ENCODE assay signal across 8 cellular contexts in the genomic region with DNA sequence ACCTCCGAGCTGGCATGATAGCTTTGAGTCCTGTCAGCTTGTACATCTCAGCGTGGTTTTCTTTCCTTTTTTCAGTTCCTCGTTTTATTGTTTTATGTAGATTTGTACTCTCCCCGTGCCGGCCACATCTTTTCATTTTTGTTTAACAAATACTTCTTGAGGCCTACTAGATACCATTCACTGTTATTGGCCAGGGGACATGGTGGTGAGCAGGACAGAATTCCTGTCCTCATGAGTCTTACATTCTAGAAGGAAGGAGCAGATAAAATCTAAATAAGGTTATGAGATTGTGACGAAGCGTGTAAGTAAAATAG. TPM values are rescaled to one million over a fixed set of nuclear protein-coding genes. Genes with fewer than 3 reads are reported as not detected.
DNase-seq lines count a peak whose midpoint lies in the region; ATAC-seq and TF ChIP-seq lines count a peak whose summit lies in the region.

No MANE protein-coding gene starts in this region.

- H3K36me3 ChIP-seq in Loucy (ENCODE audit: insufficient read depth, low read length) (no peaks in the 10 kb centered on the region), neutrophil (no peaks in the 10 kb centered on the region)

- H3K4me2 ChIP-seq in Loucy (ENCODE audit: low read depth, low read length, poor library complexity, severe bottlenecking), result peak overlapping the region; percentile 76

- peak; percentile 41 for ATAC-seq in GM21529 (IDR thresholded peaks at IDR 0.05; ENCODE audit: unreplicated experiment)

- H3F3A ChIP-seq in Loucy (ENCODE audit: low read depth), result no peaks in the 10 kb centered on the region

- peaks cover 59% of the 10 kb centered on the region for H3K79me2 ChIP-seq in Loucy (ENCODE audit: insufficient read depth, low read length)

- H3K27ac ChIP-seq in dorsolateral prefrontal cortex (peak overlapping the region in 55 of 59 donors; percentile 46 to 96 (median 89)), neutrophil (peak overlapping the region; percentile 94)

- H3K27me3 ChIP-seq in Loucy (ENCODE audit: insufficient read depth, low read length, poor library complexity, severe bottlenecking) (no peaks in the 10 kb centered on the region), dorsolateral prefrontal cortex (no peaks in the 10 kb centered on the region), neutrophil (no peaks in the 10 kb centered on the region)

- peak overlapping the region; percentile 77 for H3K9ac ChIP-seq in Loucy (ENCODE audit: low read depth, low read length, poor library complexity, severe bottlenecking)

- peak; percentile 87 for DNase-seq in GM12864 (ENCODE audit: low read depth)
- DNase-seq in dorsolateral prefrontal cortex, result no peak
- DNase-seq in AG20443 (ENCODE audit: low spot score), result no peak
- DNase-seq in GM03348 (ENCODE audit: low spot score), result no peak
- DNase-seq in NCI-H446 treated with DMSO at 0.1 percent for 48 hours (lab: John Stamatoyannopoulos, UW), result no peak

- intact Hi-C loops in dorsolateral prefrontal cortex (cut with DNase I), result loop anchor here (2.0 to 10.0 kb wide), 5 partner anchors 175 to 820 kb away; a partner anchor contains a TSS

- TF ChIP-seq CTCF in GM12864 (IDR thresholded peaks at IDR 0.05; ENCODE audit: low read depth, low read length, missing control alignments) (no peak), Loucy (conservative IDR thresholded peaks at IDR 0.05; ENCODE audit: low read length) (no peak), dorsolateral prefrontal cortex (IDR thresholded peaks at IDR 0.05 in 54 of 56, conservative IDR thresholded peaks at IDR 0.05 in 2 of 56; ENCODE audit: low read depth in 1 of 56, partially characterized antibody in 56 of 56) (no peak), neutrophil (IDR thresholded peaks at IDR 0.05) (no peak)

- peaks cover 46% of the 10 kb centered on the region for H4K20me1 ChIP-seq in Loucy (ENCODE audit: insufficient read depth, low read length, poor library complexity, severe bottlenecking)

- H2AFZ ChIP-seq in Loucy (ENCODE audit: low read length), result peak overlapping the region; percentile 88; the same call in 1 of the 2 replicates

- H3K4me1 ChIP-seq in Loucy (ENCODE audit: insufficient read depth, low read length, poor library complexity, severe bottlenecking) (peaks cover 46% of the 10 kb centered on the region), neutrophil (ENCODE audit: control insufficient read depth in 1 of 2, insufficient read depth in 1 of 2, low read depth in 1 of 2, low read length in 1 of 2) (peaks cover 81% of the 10 kb centered on the region in 2 experiments)

- no peaks in the 10 kb centered on the region for H3K9me2 ChIP-seq in Loucy (replicated peaks; ENCODE audit: low read depth, low read length)

- H3K4me3 ChIP-seq in GM12864 (ENCODE audit: low read depth, low read length) (peak overlapping the region; percentile 82), Loucy (ENCODE audit: low read length, poor library complexity, severe bottlenecking) (peak overlapping the region; percentile 73), dorsolateral prefrontal cortex (peak overlapping the region; percentile 68 to 98 (median 89)), neutrophil (ENCODE audit: low read depth in 1 of 2, low read length in 1 of 2) (peak overlapping the region; percentile 84 to 97)

- H3K9me3 ChIP-seq in Loucy (ENCODE audit: insufficient read depth, low read depth, low read length), result no peaks in the 10 kb centered on the region
- H3K9me3 ChIP-seq in neutrophil, result no peaks in the 10 kb centered on the region

RNA-seq across cellular contexts. Expression of a gene that starts 1.2 kb away (rescaled TPM):
- 10 to 100 TPM; 12.6 to 46.0 (median 30.8) TPM for total RNA-seq in dorsolateral prefrontal cortex
